In the genomic region with DNA sequence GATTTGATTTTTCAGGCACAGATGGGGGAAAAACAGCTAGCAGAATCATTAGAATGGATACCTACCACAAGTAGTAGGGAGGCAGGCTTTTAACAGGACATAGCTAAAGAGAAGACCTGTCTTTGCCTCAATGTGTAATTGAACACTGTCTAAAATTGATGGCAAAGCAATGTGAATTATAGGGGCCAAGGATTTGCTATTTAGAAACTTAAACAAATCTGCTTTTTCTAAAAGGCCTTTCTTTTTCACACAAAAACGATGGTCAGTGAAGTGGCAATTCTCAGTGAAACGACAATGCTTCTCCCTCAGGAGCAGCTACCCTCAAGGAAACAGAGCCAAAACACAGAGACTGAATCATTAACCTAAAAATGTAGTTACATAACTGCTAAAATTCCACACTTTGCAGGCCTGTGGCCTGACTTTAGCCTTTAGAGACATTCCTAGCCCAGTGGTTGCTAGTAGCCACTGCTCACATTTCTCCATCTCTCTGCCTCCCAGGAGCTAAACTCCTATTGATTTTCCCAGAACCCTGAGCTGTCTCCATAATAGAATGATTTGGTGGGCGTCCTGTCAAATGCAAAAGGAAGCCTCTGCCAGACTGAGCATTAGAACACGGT, we compare ENCODE assay signal across 9 cellular contexts.
A peak's percentile ranks its signal among the peaks of the same experiment; 100 is the strongest.
DNase-seq lines count a peak whose midpoint lies in the region; TF ChIP-seq lines count a peak whose summit lies in the region.
"Had no signal": no experiment of that assay in that cellular context is flagged by ENCODE, and none has a peak within 500 bp of the region (broad histone marks: within the 10 kb centered on the region; RNA-seq: fewer than 3 reads in every experiment).

No MANE protein-coding gene starts in this region.

- H3K79me2 ChIP-seq in hepatocyte = no peaks in the 10 kb centered on the region

- H3K4me1 ChIP-seq in ascending aorta = peaks cover 5 to 29% of the 10 kb centered on the region in 2 donors
- no peaks in the 10 kb centered on the region for H3K4me1 ChIP-seq in hepatocyte (ENCODE audit: insufficient read depth)

- H3K4me3 ChIP-seq in ascending aorta = no peak overlapping the region
- H3K4me3 ChIP-seq in hepatocyte = no peak overlapping the region
- H3K4me3 ChIP-seq: SK-N-MC had no signal

- H4K20me1 ChIP-seq in hepatocyte (ENCODE audit: insufficient read depth, poor library complexity, severe bottlenecking) = no peaks in the 10 kb centered on the region

- no peaks in the 10 kb centered on the region for H3K36me3 ChIP-seq in ascending aorta
- H3K36me3 ChIP-seq in hepatocyte (replicated peaks; ENCODE audit: insufficient read depth, low read depth) = no peaks in the 10 kb centered on the region

- H3K27me3 ChIP-seq in ascending aorta (no peaks in the 10 kb centered on the region), hepatocyte (no peaks in the 10 kb centered on the region)

- TF ChIP-seq CTCF in ascending aorta (IDR thresholded peaks at IDR 0.05) (peak in 2 of 3 experiments; percentile 5 to 18), hepatocyte (IDR thresholded peaks at IDR 0.05; ENCODE audit: poor library complexity) (no peak)

- no peak overlapping the region for H3K4me2 ChIP-seq in hepatocyte

- DNase-seq in ELF-1 (ENCODE audit: low read depth, low spot score) (peak; percentile 11), ascending aorta (ENCODE audit: low spot score in 2 of 2) (no peak), hepatic stellate cell (ENCODE audit: low spot score) (peak; percentile 76), renal cortical epithelial cell (ENCODE audit: low read depth) (peak; percentile 95), hepatocyte (ENCODE audit: low spot score) (no peak), SK-N-DZ (ENCODE audit: low spot score) (no peak), DMS79 (lab: John Stamatoyannopoulos, UW) (no peak), cerebellar nuclear complex (lab: John Stamatoyannopoulos, UW) (no peak)

- no peaks in the 10 kb centered on the region for H3K9me2 ChIP-seq in hepatocyte (replicated peaks; ENCODE audit: insufficient read depth)

- 57% methylated on average over 4 of the region's 4 CpGs for WGBS in hepatocyte (ENCODE audit: low lambda C conversion rate, missing lambda C conversion rate)

- intact Hi-C loops in ascending aorta (cut with DNase I) = loop anchor here (5.0 to 10.0 kb wide), 3 partner anchors 79 to 711 kb away; partner anchors contain the start of gene TBL1XR1

- H3K27ac ChIP-seq in ascending aorta (peak overlapping the region; percentile 51 to 62), hepatocyte (no peak overlapping the region)
- H3K27ac ChIP-seq: SK-N-MC had no signal

- peaks cover 0 to 4% of the 10 kb centered on the region in 2 donors for H3K9me3 ChIP-seq in ascending aorta
- no peaks in the 10 kb centered on the region for H3K9me3 ChIP-seq in hepatocyte (ENCODE audit: low read depth)

- H2AFZ ChIP-seq in hepatocyte = no peak overlapping the region

Comparison
In these comparisons a context has a peak if more than half of its experiments do, and no peak if none do; other contexts are left out.
1. DNase-seq: peak in ELF-1 (single experiment), hepatic stellate cell (single experiment) and renal cortical epithelial cell (single experiment); none in ascending aorta (0 of 2), hepatocyte (single experiment), SK-N-DZ (single experiment), DMS79 (single experiment) and cerebellar nuclear complex (0 of 2).